22 cellular contexts compared by ENCODE assay signal in genomic region chr2:16251511-16252205, GRCh38.
"Had no signal": no experiment of that assay in that cellular context is flagged by ENCODE, and none has a peak within 500 bp of the region (broad histone marks: within the 10 kb centered on the region; RNA-seq: fewer than 3 reads in every experiment).

No MANE protein-coding gene starts in this region.

- H3K27ac ChIP-seq: left ventricle myocardium inferior, stomach, suprapubic skin, tibial artery had no signal

- H3K36me3 Mint-ChIP-seq: activated naive CD4-positive, alpha-beta T cell treated with anti-CD3 and anti-CD28 coated beads, Interleukin-2, amount 50 U/mL, for 24 hours; naive thymus-derived CD4-positive, alpha-beta T cell; stimulated activated naive B cell treated with anti-CD40 and anti-IgM and Interleukin-4, amounts not matched to agents 10 μg/mL and 1 μg/mL and 100 μg/mL, for 72 hours had no signal

- DNase-seq: activated CD4-positive, alpha-beta T cell treated with anti-CD3 and anti-CD28 coated beads for 1 hour; activated CD4-positive, alpha-beta T cell treated with anti-CD3 and anti-CD28 coated beads, Interleukin-2, amount 10 ng/mL, durations not matched to agents 7 days and 5 days; activated CD8-positive, alpha-beta T cell treated with anti-CD3 and anti-CD28 coated beads for 36 hours; activated gamma-delta T cell treated with Interleukin-2 at 50 U/mL for 16 hours; activated naive CD8-positive, alpha-beta T cell treated with anti-CD3 and anti-CD28 coated beads, Interleukin-2, amount 50 U/mL, for 24 hours; activated T-cell treated with anti-CD3 and anti-CD28 coated beads, Interleukin-2, amount 50 U/mL, for 4 hours; amygdala; caudate nucleus; effector CD8-positive, alpha-beta T cell; left ventricle myocardium inferior; naive thymus-derived CD4-positive, alpha-beta T cell; stimulated activated CD4-positive, alpha-beta T cell treated with anti-CD3 and anti-CD28 coated beads, Interleukin-15, amount 100 ng/mL, for 24 hours; stimulated activated CD4-positive, alpha-beta T cell treated with anti-CD3 and anti-CD28 coated beads, Interleukin-2, amount 100 ng/mL, for 24 hours; stimulated activated naive B cell treated with anti-CD40 and anti-IgM and Interleukin-4, amounts not matched to agents 10 μg/mL and 1 μg/mL and 100 μg/mL, for 72 hours; T-helper 17 cell; tibial artery had no signal

- H3K4me1 ChIP-seq: left ventricle myocardium inferior, stomach, tibial artery had no signal

- H3K9me3 ChIP-seq: left ventricle myocardium inferior, suprapubic skin, tibial artery had no signal

- H3K4me3 Mint-ChIP-seq: activated CD4-positive, alpha-beta T cell treated with anti-CD3 and anti-CD28 coated beads, Interleukin-2, amount 10 ng/mL, durations not matched to agents 7 days and 5 days; activated CD8-positive, alpha-beta T cell treated with anti-CD3 and anti-CD28 coated beads for 36 hours; activated naive CD4-positive, alpha-beta T cell treated with anti-CD3 and anti-CD28 coated beads, Interleukin-2, amount 50 U/mL, for 24 hours; activated naive CD8-positive, alpha-beta T cell treated with anti-CD3 and anti-CD28 coated beads, Interleukin-2, amount 50 U/mL, for 24 hours; activated T-cell treated with anti-CD3 and anti-CD28 coated beads, Interleukin-2, amount 50 U/mL, for 4 hours; activated T-helper 17 cell treated with anti-CD3 and anti-CD28 coated beads, Interleukin-2, amount 50 U/mL, for 72 hours; dendritic cell treated with granulocyte-macrophage colony-stimulating factor and Interleukin-4, amounts not matched to agents 40 ng/mL and 50 ng/mL, for 4 days; naive thymus-derived CD4-positive, alpha-beta T cell; stimulated activated naive B cell treated with anti-CD40 and anti-IgM and Interleukin-4, amounts not matched to agents 10 μg/mL and 1 μg/mL and 100 μg/mL, for 72 hours; T-helper 17 cell; WTC11 had no signal

- H3K27me3 Mint-ChIP-seq: activated CD4-positive, alpha-beta T cell treated with anti-CD3 and anti-CD28 coated beads, Interleukin-2, amount 10 ng/mL, durations not matched to agents 7 days and 5 days; activated naive CD4-positive, alpha-beta T cell treated with anti-CD3 and anti-CD28 coated beads, Interleukin-2, amount 50 U/mL, for 24 hours; dendritic cell treated with granulocyte-macrophage colony-stimulating factor and Interleukin-4, amounts not matched to agents 40 ng/mL and 50 ng/mL, for 4 days had no signal

- H3K4me1 Mint-ChIP-seq: activated CD4-positive, alpha-beta T cell treated with anti-CD3 and anti-CD28 coated beads, Interleukin-2, amount 10 ng/mL, durations not matched to agents 7 days and 5 days; activated naive CD8-positive, alpha-beta T cell treated with anti-CD3 and anti-CD28 coated beads, Interleukin-2, amount 50 U/mL, for 24 hours; activated T-helper 17 cell treated with anti-CD3 and anti-CD28 coated beads, Interleukin-2, amount 50 U/mL, for 72 hours; stimulated activated naive B cell treated with anti-CD40 and anti-IgM and Interleukin-4, amounts not matched to agents 10 μg/mL and 1 μg/mL and 100 μg/mL, for 72 hours; T-helper 17 cell had no signal

- H3K4me3 ChIP-seq: left ventricle myocardium inferior, stomach, suprapubic skin, tibial artery had no signal

- H3K9me3 Mint-ChIP-seq: activated CD8-positive, alpha-beta T cell treated with anti-CD3 and anti-CD28 coated beads for 36 hours; activated naive CD4-positive, alpha-beta T cell treated with anti-CD3 and anti-CD28 coated beads, Interleukin-2, amount 50 U/mL, for 24 hours; activated naive CD8-positive, alpha-beta T cell treated with anti-CD3 and anti-CD28 coated beads, Interleukin-2, amount 50 U/mL, for 24 hours; activated T-cell treated with anti-CD3 and anti-CD28 coated beads, Interleukin-2, amount 50 U/mL, for 4 hours; dendritic cell treated with granulocyte-macrophage colony-stimulating factor and Interleukin-4, amounts not matched to agents 40 ng/mL and 50 ng/mL, for 4 days; naive thymus-derived CD4-positive, alpha-beta T cell had no signal

- H3K36me3 ChIP-seq: left ventricle myocardium inferior, stomach, suprapubic skin, tibial artery had no signal

- H3K27ac Mint-ChIP-seq: activated CD4-positive, alpha-beta T cell treated with anti-CD3 and anti-CD28 coated beads, Interleukin-2, amount 10 ng/mL, durations not matched to agents 7 days and 5 days; activated CD8-positive, alpha-beta T cell treated with anti-CD3 and anti-CD28 coated beads for 36 hours; activated naive CD4-positive, alpha-beta T cell treated with anti-CD3 and anti-CD28 coated beads, Interleukin-2, amount 50 U/mL, for 24 hours; activated naive CD8-positive, alpha-beta T cell treated with anti-CD3 and anti-CD28 coated beads, Interleukin-2, amount 50 U/mL, for 24 hours; activated T-helper 17 cell treated with anti-CD3 and anti-CD28 coated beads, Interleukin-2, amount 50 U/mL, for 72 hours; dendritic cell treated with granulocyte-macrophage colony-stimulating factor and Interleukin-4, amounts not matched to agents 40 ng/mL and 50 ng/mL, for 4 days; naive thymus-derived CD4-positive, alpha-beta T cell; T-helper 17 cell; WTC11 had no signal
